In genomic region chr2:29463181-29463900, GRCh38 we compare ENCODE assay signal across 14 cellular contexts.
DNase-seq lines count a peak whose midpoint lies in the region; FAIRE-seq and TF ChIP-seq lines count a peak whose summit lies in the region.
"Had no signal": no experiment of that assay in that cellular context is flagged by ENCODE, and none has a peak within 500 bp of the region (broad histone marks: within the 10 kb centered on the region; RNA-seq: fewer than 3 reads in every experiment).

No MANE protein-coding gene starts in this region.

- H3K27ac ChIP-seq in fibroblast of lung (ENCODE audit: insufficient read depth, low read length) = peak overlapping the region; percentile 76
- H3K27ac ChIP-seq: uterus had no signal

- peaks cover 38% of the 10 kb centered on the region for H3K4me1 Mint-ChIP-seq in osteocyte (ENCODE audit: unreplicated experiment)
- H3K4me1 Mint-ChIP-seq: activated naive CD8-positive, alpha-beta T cell treated with anti-CD3 and anti-CD28 coated beads, Interleukin-2, amount 50 U/mL, for 24 hours had no signal

- peak overlapping the region; percentile 80 for H3K27ac Mint-ChIP-seq in osteocyte (ENCODE audit: unreplicated experiment)
- H3K27ac Mint-ChIP-seq: activated naive CD8-positive, alpha-beta T cell treated with anti-CD3 and anti-CD28 coated beads, Interleukin-2, amount 50 U/mL, for 24 hours; CD8-positive, alpha-beta T cell; effector memory CD8-positive, alpha-beta T cell had no signal

- H3K36me3 ChIP-seq in fibroblast of lung (ENCODE audit: control insufficient read depth, insufficient read depth, low read length) = no peaks in the 10 kb centered on the region
- H3K36me3 ChIP-seq: uterus had no signal

- H3K9me3 ChIP-seq in fibroblast of lung (ENCODE audit: control insufficient read depth, insufficient read depth, low read depth, low read length) = no peaks in the 10 kb centered on the region
- H3K9me3 ChIP-seq: uterus had no signal

- no peaks in the 10 kb centered on the region for H3K36me3 Mint-ChIP-seq in osteocyte (ENCODE audit: unreplicated experiment)
- H3K36me3 Mint-ChIP-seq: CD8-positive, alpha-beta T cell had no signal

- no peak overlapping the region for H2AFZ ChIP-seq in fibroblast of lung (ENCODE audit: low read length)

- H3K27me3 Mint-ChIP-seq in osteocyte (ENCODE audit: unreplicated experiment) = no peaks in the 10 kb centered on the region

- no peak overlapping the region for H3K4me3 ChIP-seq in fibroblast of lung (replicated peaks in 1 of 4; ENCODE audit: control extremely low read depth in 1 of 4, insufficient read depth in 1 of 4, low read depth in 3 of 4, low read length in 4 of 4)
- H3K4me3 ChIP-seq: uterus had no signal

- no peaks in the 10 kb centered on the region for H3K9me3 Mint-ChIP-seq in osteocyte (ENCODE audit: unreplicated experiment)
- H3K9me3 Mint-ChIP-seq: activated naive CD8-positive, alpha-beta T cell treated with anti-CD3 and anti-CD28 coated beads, Interleukin-2, amount 50 U/mL, for 24 hours; CD8-positive, alpha-beta T cell; effector memory CD8-positive, alpha-beta T cell had no signal

- no peak overlapping the region for H3K9ac ChIP-seq in fibroblast of lung (ENCODE audit: insufficient read depth, low read length)

- H3K4me2 ChIP-seq in fibroblast of lung (ENCODE audit: extremely low read depth, insufficient read depth, low read length) = peak overlapping the region; percentile 63

- no peak overlapping the region for H3K4me3 Mint-ChIP-seq in osteocyte (ENCODE audit: unreplicated experiment)
- H3K4me3 Mint-ChIP-seq: activated naive CD8-positive, alpha-beta T cell treated with anti-CD3 and anti-CD28 coated beads, Interleukin-2, amount 50 U/mL, for 24 hours; CD8-positive, alpha-beta T cell; effector memory CD8-positive, alpha-beta T cell had no signal

- no peaks in the 10 kb centered on the region for H3K79me2 ChIP-seq in fibroblast of lung (ENCODE audit: control insufficient read depth, insufficient read depth, low read length)

- H3K27me3 ChIP-seq in fibroblast of lung (ENCODE audit: control insufficient read depth, insufficient read depth, low read length) = no peaks in the 10 kb centered on the region
- H3K27me3 ChIP-seq: uterus had no signal

- H4K20me1 ChIP-seq in fibroblast of lung (ENCODE audit: control insufficient read depth, extremely low read depth, insufficient read depth, low read length) = no peaks in the 10 kb centered on the region

- peaks cover 9% of the 10 kb centered on the region for H3K4me1 ChIP-seq in fibroblast of lung (ENCODE audit: control insufficient read depth, extremely low read depth, insufficient read depth, low read length)
- H3K4me1 ChIP-seq: uterus had no signal

- FAIRE-seq in RCC 7860 (lab: Jason Lieb, UNC) = no peak

- TF ChIP-seq CTCF in fibroblast of lung (conservative IDR thresholded peaks at IDR 0.05 in 1 of 2, IDR thresholded peaks at IDR 0.05 in 1 of 2; ENCODE audit: low read depth in 1 of 2, low read length in 2 of 2) (no peak), osteocyte (IDR thresholded peaks at IDR 0.05) (no peak)

- DNase-seq in COLO829 (ENCODE audit: low spot score) (peak; percentile 20), RCC 7860 (ENCODE audit: low spot score) (peak; percentile 30), fibroblast of lung (ENCODE audit: low read depth in 2 of 2) (peak; percentile 64 to 93), osteocyte (ENCODE audit: extremely low spot score, unreplicated experiment) (no peak), activated T-cell treated with anti-CD3 and anti-CD28 coated beads for 4 hours (no peak), nucleus accumbens (lab: John Stamatoyannopoulos, UW) (no peak)
- no peak for DNase-seq in activated CD4-positive, alpha-beta T cell treated with anti-CD3 and anti-CD28 coated beads, Interleukin-2, amount 50 U/mL, for 4 hours
- no peak for DNase-seq in stimulated activated CD4-positive, alpha-beta T cell treated with anti-CD3 and anti-CD28 coated beads, Interleukin-12 subunit alpha, Interleukin-12 subunit beta, amount 100 ng/mL, for 4 hours
- DNase-seq: activated naive CD8-positive, alpha-beta T cell treated with anti-CD3 and anti-CD28 coated beads, Interleukin-2, amount 50 U/mL, for 24 hours; CD8-positive, alpha-beta T cell; effector memory CD8-positive, alpha-beta T cell; Kasumi-1; right cardiac atrium; uterus had no signal

Comparison
In these comparisons a context has a peak if more than half of its experiments do, and no peak if none do; other contexts are left out.
1. DNase-seq: peak in COLO829 (single experiment), RCC 7860 (single experiment) and fibroblast of lung (2 of 2); none in osteocyte (single experiment), activated CD4-positive, alpha-beta T cell treated with anti-CD3 and anti-CD28 coated beads, Interleukin-2, amount 50 U/mL, for 4 hours (0 of 2), stimulated activated CD4-positive, alpha-beta T cell treated with anti-CD3 and anti-CD28 coated beads, Interleukin-12 subunit alpha, Interleukin-12 subunit beta, amount 100 ng/mL, for 4 hours (single experiment), activated T-cell treated with anti-CD3 and anti-CD28 coated beads for 4 hours (single experiment) and nucleus accumbens (0 of 56).